20 cellular contexts compared by ENCODE assay signal in genomic region chr16:84659656-84660300, GRCh38.
"Had no signal": no experiment of that assay in that cellular context is flagged by ENCODE, and none has a peak within 500 bp of the region (broad histone marks: within the 10 kb centered on the region; RNA-seq: fewer than 3 reads in every experiment).

No MANE protein-coding gene starts in this region.

- H3K4me3 ChIP-seq: MG63 had no signal

- H3K27me3 ChIP-seq: MG63 had no signal

- DNase-seq: Karpas-422, KG1, MG63, NCI-H1092, NCI-H1105 treated with DMSO at 0.1 percent for 48 hours, NCI-H1417 treated with DMSO at 0.1 percent for 48 hours, NCI-H146, NCI-H1694 treated with DMSO at 0.1 percent for 48 hours, NCI-H1930, NCI-H2081, NCI-H2107, NCI-H226, NCI-H446, NCI-H510A, NCI-H524 treated with DMSO at 0.1 percent for 48 hours, NCI-H69, NCI-H774, RPMI8226, SHP77, SK-N-SH had no signal

- H3K36me3 ChIP-seq: MG63 had no signal

- H3K9me3 ChIP-seq: MG63, SK-N-SH had no signal
